ENCODE assay signal across 9 cellular contexts in genomic region chr1:181061891-181062777, GRCh38. TPM values are rescaled to one million over a fixed set of nuclear protein-coding genes. Genes with fewer than 3 reads are reported as not detected.
A peak's percentile ranks its signal among the peaks of the same experiment; 100 is the strongest.
DNase-seq lines count a peak whose midpoint lies in the region; ATAC-seq, FAIRE-seq and TF ChIP-seq lines count a peak whose summit lies in the region.
"Had no signal": no experiment of that assay in that cellular context is flagged by ENCODE, and none has a peak within 500 bp of the region (broad histone marks: within the 10 kb centered on the region; RNA-seq: fewer than 3 reads in every experiment).

No MANE protein-coding gene starts in this region.

- peak; percentile 77; the same call in 1 of the 2 replicates for TF ChIP-seq POLR2A in GM12892 (IDR thresholded peaks at IDR 0.05; ENCODE audit: low read depth, low read length)

- peak; percentile 45 for DNase-seq in GM12892 (ENCODE audit: insufficient read length)
- peak; percentile 10 for DNase-seq in activated effector memory CD4-positive, alpha-beta T cell treated with Interleukin-2 at 50 U/mL for 16 hours
- no peak for DNase-seq in sciatic nerve (ENCODE audit: low spot score)
- DNase-seq in stimulated activated naive CD4-positive, alpha-beta T cell treated with Interleukin-2 at 50 U/mL for 16 hours (lab: John Stamatoyannopoulos, UW), result no peak
- no peak for DNase-seq in NCI-H1417 treated with DMSO at 0.1 percent for 48 hours (lab: John Stamatoyannopoulos, UW)
- no peak for DNase-seq in NK-92 (lab: John Stamatoyannopoulos, UW; ENCODE audit: unreplicated experiment)

- intact Hi-C loops in sciatic nerve (cut with DNase I), result no loop called here

- peak; percentile 90 for FAIRE-seq in GM12892 (lab: Jason Lieb, UNC)

- ATAC-seq in GM21423 (IDR thresholded peaks at IDR 0.05; ENCODE audit: unreplicated experiment) (peak; percentile 83), HG03521 (IDR thresholded peaks at IDR 0.05; ENCODE audit: unreplicated experiment) (peak; percentile 69), sciatic nerve (peak; percentile 82)

RNA-seq across cellular contexts. Expression of gene IER5, which starts 26.4 kb away (rescaled TPM):
- 33.4 TPM for polyA plus RNA-seq in GM12892 (2012; ENCODE audit: missing spikeins)
- 10.9 TPM for total RNA-seq in sciatic nerve

RNA-seq across cellular contexts. Expression of gene MR1, which starts 28.4 kb away (rescaled TPM):
- 28.8 TPM for polyA plus RNA-seq in GM12892 (2012; ENCODE audit: missing spikeins)
- total RNA-seq in sciatic nerve, result 17.0 TPM
- polyA plus RNA-seq: cardiac muscle cell had no signal

RNA-seq across cellular contexts. Expression of gene STX6, which starts 39.5 kb away (rescaled TPM):
- 15.9 TPM for polyA plus RNA-seq in GM12892 (2012; ENCODE audit: missing spikeins)
- total RNA-seq in sciatic nerve, result 31.8 TPM

Comparison
In these comparisons a context has a peak if more than half of its experiments do, and no peak if none do; other contexts are left out.
1. DNase-seq: peak in GM12892 (single experiment) and activated effector memory CD4-positive, alpha-beta T cell treated with Interleukin-2 at 50 U/mL for 16 hours (single experiment); none in sciatic nerve (single experiment), stimulated activated naive CD4-positive, alpha-beta T cell treated with Interleukin-2 at 50 U/mL for 16 hours (single experiment), NCI-H1417 treated with DMSO at 0.1 percent for 48 hours (single experiment) and NK-92 (single experiment).
2. Peak in every context shown above with its lines, with median percentiles within 50 percentile points of each other: ATAC-seq.